33 cellular contexts compared by ENCODE assay signal in the genomic region with DNA sequence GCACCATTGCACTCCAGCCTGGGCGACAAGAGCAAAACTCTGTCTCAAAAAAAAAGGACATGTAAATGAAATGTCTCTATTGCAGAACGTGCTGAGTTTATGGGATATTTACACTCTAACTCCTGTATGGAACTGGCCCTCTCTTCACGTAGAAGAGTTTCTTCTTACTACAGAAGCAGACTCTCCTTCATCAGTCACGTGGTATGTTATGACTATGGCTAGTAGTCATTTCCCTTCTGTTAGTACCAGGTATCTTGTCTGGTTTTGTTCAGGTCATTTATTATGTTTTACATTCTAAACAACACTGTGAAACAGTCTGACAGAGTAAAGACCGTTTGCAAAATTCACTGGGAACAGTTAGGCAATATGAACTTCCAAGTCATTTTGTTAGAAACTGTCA.
"Had no signal": no experiment of that assay in that cellular context is flagged by ENCODE, and none has a peak within 500 bp of the region (broad histone marks: within the 10 kb centered on the region; RNA-seq: fewer than 3 reads in every experiment).

No MANE protein-coding gene starts in this region.

- H3K27me3 Mint-ChIP-seq: activated CD4-positive, alpha-beta T cell treated with anti-CD3 and anti-CD28 coated beads for 36 hours; activated CD4-positive, alpha-beta T cell treated with anti-CD3 and anti-CD28 coated beads, Interleukin-2, amount 10 ng/mL, durations not matched to agents 7 days and 5 days; activated naive CD4-positive, alpha-beta T cell treated with anti-CD3 and anti-CD28 coated beads, Interleukin-2, amount 50 U/mL, for 24 hours; activated naive CD8-positive, alpha-beta T cell treated with anti-CD3 and anti-CD28 coated beads, Interleukin-2, amount 10 ng/mL, durations not matched to agents 7 days and 5 days; activated T-cell treated with anti-CD3 and anti-CD28 coated beads, Interleukin-2, amount 50 U/mL, for 24 hours had no signal

- FAIRE-seq: astrocyte had no signal

- H3K4me3 Mint-ChIP-seq: activated CD4-positive, alpha-beta T cell treated with anti-CD3 and anti-CD28 coated beads for 36 hours; activated CD4-positive, alpha-beta T cell treated with anti-CD3 and anti-CD28 coated beads, Interleukin-2, amount 10 ng/mL, durations not matched to agents 7 days and 5 days; activated CD8-positive, alpha-beta T cell treated with anti-CD3 and anti-CD28 coated beads, Interleukin-2, amount 10 ng/mL, durations not matched to agents 7 days and 5 days; activated naive CD4-positive, alpha-beta T cell treated with anti-CD3 and anti-CD28 coated beads, Interleukin-2, amount 50 U/mL, for 24 hours; activated naive CD8-positive, alpha-beta T cell treated with anti-CD3 and anti-CD28 coated beads, Interleukin-2, amount 10 ng/mL, durations not matched to agents 7 days and 5 days; activated T-cell treated with anti-CD3 and anti-CD28 coated beads, Interleukin-2, amount 50 U/mL, for 24 hours; T-helper 1 cell treated with Interleukin-12 subunit alpha and Interleukin-12 subunit beta and Interleukin-4 antibody, amounts not matched to agents 30 μg/mL and 1 μg/mL, for 36 hours; T-helper 2 cell treated with Interferon-gamma antibody and Interleukin-4, amounts not matched to agents 5 μg/mL and 100 μg/mL, for 36 hours had no signal

- ATAC-seq: activated CD4-positive, alpha-beta T cell treated with anti-CD3 and anti-CD28 coated beads for 36 hours; activated CD4-positive, CD25-positive, alpha-beta regulatory T cell treated with anti-CD3 and anti-CD28 coated beads, Interleukin-2, amount 50 U/mL, for 24 hours; activated CD8-positive, alpha-beta T cell treated with anti-CD3 and anti-CD28 coated beads, Interleukin-2, amount 10 ng/mL, durations not matched to agents 7 days and 5 days; body of pancreas; PC-3; Right ventricle myocardium inferior had no signal

- H3K27ac ChIP-seq: body of pancreas, breast epithelium, Peyer's patch, SJCRH30 had no signal

- H3K4me2 ChIP-seq: SK-N-SH had no signal

- H3K27me3 ChIP-seq: body of pancreas, breast epithelium, MG63, Peyer's patch, SJCRH30 had no signal

- H3K9me3 ChIP-seq: body of pancreas, breast epithelium, MG63, Peyer's patch, SJCRH30, SK-N-SH had no signal

- H3K27ac Mint-ChIP-seq: activated CD4-positive, alpha-beta T cell treated with anti-CD3 and anti-CD28 coated beads for 36 hours; activated CD4-positive, alpha-beta T cell treated with anti-CD3 and anti-CD28 coated beads, Interleukin-2, amount 10 ng/mL, durations not matched to agents 7 days and 5 days; activated CD8-positive, alpha-beta T cell treated with anti-CD3 and anti-CD28 coated beads, Interleukin-2, amount 10 ng/mL, durations not matched to agents 7 days and 5 days; activated naive CD4-positive, alpha-beta T cell treated with anti-CD3 and anti-CD28 coated beads, Interleukin-2, amount 50 U/mL, for 24 hours; activated naive CD8-positive, alpha-beta T cell treated with anti-CD3 and anti-CD28 coated beads, Interleukin-2, amount 10 ng/mL, durations not matched to agents 7 days and 5 days; activated T-cell treated with anti-CD3 and anti-CD28 coated beads, Interleukin-2, amount 50 U/mL, for 24 hours; activated T-helper 2 cell treated with anti-CD3 and anti-CD28 coated beads, Interferon-gamma antibody, Interleukin-2, Interleukin-4, amounts not matched to agents 10 μg/mL and 5 μg/mL and 100 μg/mL, durations not matched to agents 14 hours and 24 hours and 36 hours; T-helper 1 cell treated with Interleukin-12 subunit alpha and Interleukin-12 subunit beta and Interleukin-4 antibody, amounts not matched to agents 30 μg/mL and 1 μg/mL, for 36 hours; T-helper 2 cell treated with Interferon-gamma antibody and Interleukin-4, amounts not matched to agents 5 μg/mL and 100 μg/mL, for 36 hours had no signal

- H3K9me3 Mint-ChIP-seq: activated CD4-positive, alpha-beta T cell treated with anti-CD3 and anti-CD28 coated beads, Interleukin-2, amount 10 ng/mL, durations not matched to agents 7 days and 5 days; activated naive CD4-positive, alpha-beta T cell treated with anti-CD3 and anti-CD28 coated beads, Interleukin-2, amount 50 U/mL, for 24 hours; activated naive CD8-positive, alpha-beta T cell treated with anti-CD3 and anti-CD28 coated beads, Interleukin-2, amount 10 ng/mL, durations not matched to agents 7 days and 5 days; activated T-cell treated with anti-CD3 and anti-CD28 coated beads, Interleukin-2, amount 50 U/mL, for 24 hours; activated T-helper 2 cell treated with anti-CD3 and anti-CD28 coated beads, Interferon-gamma antibody, Interleukin-2, Interleukin-4, amounts not matched to agents 10 μg/mL and 5 μg/mL and 100 μg/mL, durations not matched to agents 14 hours and 24 hours and 36 hours; T-helper 1 cell treated with Interleukin-12 subunit alpha and Interleukin-12 subunit beta and Interleukin-4 antibody, amounts not matched to agents 30 μg/mL and 1 μg/mL, for 36 hours; T-helper 2 cell treated with Interferon-gamma antibody and Interleukin-4, amounts not matched to agents 5 μg/mL and 100 μg/mL, for 36 hours had no signal

- DNase-seq: activated CD4-positive, alpha-beta T cell treated with anti-CD3 and anti-CD28 coated beads for 36 hours; activated CD4-positive, alpha-beta T cell treated with anti-CD3 and anti-CD28 coated beads, Interleukin-2, amount 10 ng/mL, durations not matched to agents 7 days and 5 days; activated CD4-positive, alpha-beta T cell treated with anti-CD3 and anti-CD28 coated beads, Interleukin-2, amount 50 U/mL, for 48 hours; activated CD8-positive, alpha-beta T cell treated with anti-CD3 and anti-CD28 coated beads, Interleukin-2, amount 10 ng/mL, durations not matched to agents 7 days and 5 days; activated gamma-delta T cell; activated naive CD4-positive, alpha-beta T cell treated with Interleukin-2 at 50 U/mL for 16 hours; activated naive CD8-positive, alpha-beta T cell treated with anti-CD3 and anti-CD28 coated beads, Interleukin-2, amount 10 ng/mL, durations not matched to agents 7 days and 5 days; activated T-cell treated with anti-CD3 and anti-CD28 coated beads, Interleukin-2, amount 50 U/mL, for 24 hours; body of pancreas; caudate nucleus; Kasumi-1; KG1; MG63; NCI-H1048; NCI-H1105 treated with DMSO at 0.1 percent for 48 hours; NCI-H1436; NCI-H1694; NCI-H1930; NCI-H345; NCI-H524 treated with DMSO at 0.1 percent for 48 hours; PC-3; Peyer's patch; RPMI8226; SJCRH30; SK-N-SH had no signal

- H3K4me1 Mint-ChIP-seq: activated CD4-positive, alpha-beta T cell treated with anti-CD3 and anti-CD28 coated beads for 36 hours; activated CD4-positive, alpha-beta T cell treated with anti-CD3 and anti-CD28 coated beads, Interleukin-2, amount 10 ng/mL, durations not matched to agents 7 days and 5 days; activated naive CD4-positive, alpha-beta T cell treated with anti-CD3 and anti-CD28 coated beads, Interleukin-2, amount 50 U/mL, for 24 hours; activated naive CD8-positive, alpha-beta T cell treated with anti-CD3 and anti-CD28 coated beads, Interleukin-2, amount 10 ng/mL, durations not matched to agents 7 days and 5 days had no signal

- H3K9ac ChIP-seq: SK-N-SH had no signal

- H3K4me3 ChIP-seq: body of pancreas, breast epithelium, MG63, Peyer's patch, SJCRH30 had no signal

- H3K4me1 ChIP-seq: body of pancreas, breast epithelium, Peyer's patch, SJCRH30 had no signal

- H3K36me3 ChIP-seq: breast epithelium had no signal
